Comparison of ENCODE assay signal across 29 cellular contexts in the genomic region with DNA sequence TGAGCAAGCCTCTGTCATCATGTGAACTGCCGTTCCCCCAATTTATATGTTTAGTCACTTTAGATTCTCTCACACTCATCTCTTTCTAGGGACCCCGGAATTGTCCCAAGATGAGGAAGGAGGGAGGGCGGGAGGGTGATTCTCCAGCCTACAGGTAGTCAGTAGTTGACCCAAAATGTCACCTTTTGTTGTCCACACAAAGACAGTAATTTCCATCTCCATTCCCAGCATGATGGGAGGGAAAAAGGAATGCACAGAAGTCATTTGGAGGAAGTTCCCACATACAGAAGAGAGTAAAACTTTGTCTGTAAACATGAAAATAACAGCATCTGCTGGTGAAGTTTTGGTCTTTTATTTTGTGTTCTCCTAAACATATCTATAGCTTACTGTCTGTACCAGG.
"Had no signal": no experiment of that assay in that cellular context is flagged by ENCODE, and none has a peak within 500 bp of the region (broad histone marks: within the 10 kb centered on the region; RNA-seq: fewer than 3 reads in every experiment).

No MANE protein-coding gene starts in this region.

- H2AFZ ChIP-seq: hepatocyte had no signal

- H3K4me3 Mint-ChIP-seq: immature natural killer cell; naive thymus-derived CD8-positive, alpha-beta T cell; nephron progenitor cell; stimulated activated memory B cell treated with anti-CD40 and anti-IgM and Interleukin-4, amounts not matched to agents 10 μg/mL and 1 μg/mL and 100 μg/mL, for 72 hours; stimulated activated naive CD8-positive, alpha-beta T cell treated with anti-CD3 and anti-CD28 coated beads, Interleukin-15, Interleukin-2, amounts not matched to agents 100 ng/mL and 50 ng/mL, for 24 hours had no signal

- H3K27ac ChIP-seq: colonic mucosa, esophagus muscularis mucosa, foreskin keratinocyte, gastroesophageal sphincter, heart left ventricle, hepatocyte, lower lobe of right lung, ovary, psoas muscle, sigmoid colon, thoracic aorta, tibial nerve, upper lobe of left lung, uterus had no signal

- H3K36me3 ChIP-seq: colonic mucosa, esophagus muscularis mucosa, gastroesophageal sphincter, heart left ventricle, lower lobe of right lung, ovary, sigmoid colon, thoracic aorta, upper lobe of left lung, uterus had no signal

- DNase-seq: colonic mucosa; dermis blood vessel endothelial cell; effector memory CD4-positive, alpha-beta T cell; foreskin keratinocyte; heart left ventricle; immature natural killer cell; islet precursor cell; kidney glomerular epithelial cell; left colon; left ventricle myocardium superior; nephron progenitor cell; occipital lobe; ovary; psoas muscle; right cardiac atrium; sigmoid colon; stimulated activated CD4-positive, alpha-beta T cell treated with anti-CD3 and anti-CD28 coated beads, Interleukin-2, amount 100 ng/mL, for 24 hours; stimulated activated CD4-positive, alpha-beta T cell treated with anti-CD3 and anti-CD28 coated beads, Interleukin-4, amount 100 ng/mL, for 4 hours; upper lobe of left lung; uterus had no signal

- ATAC-seq: foreskin keratinocyte; gastroesophageal sphincter; heart left ventricle; left colon; left ventricle myocardium superior; lower lobe of right lung; naive thymus-derived CD8-positive, alpha-beta T cell; psoas muscle; right cardiac atrium; stimulated activated memory B cell treated with anti-CD40 and anti-IgM and Interleukin-4, amounts not matched to agents 10 μg/mL and 1 μg/mL and 100 μg/mL, for 72 hours had no signal

- H3K4me2 ChIP-seq: hepatocyte had no signal

- H3K4me1 ChIP-seq: colonic mucosa, foreskin keratinocyte, heart left ventricle, lower lobe of right lung, upper lobe of left lung, uterus had no signal

- H3K27ac Mint-ChIP-seq: immature natural killer cell; naive thymus-derived CD8-positive, alpha-beta T cell; nephron progenitor cell; stimulated activated memory B cell treated with anti-CD40 and anti-IgM and Interleukin-4, amounts not matched to agents 10 μg/mL and 1 μg/mL and 100 μg/mL, for 72 hours; stimulated activated naive CD8-positive, alpha-beta T cell treated with anti-CD3 and anti-CD28 coated beads, Interleukin-15, Interleukin-2, amounts not matched to agents 100 ng/mL and 50 ng/mL, for 24 hours had no signal

- H3K9me3 ChIP-seq: colonic mucosa, ovary, sigmoid colon, uterus had no signal

- H3K4me1 Mint-ChIP-seq: immature natural killer cell; stimulated activated memory B cell treated with anti-CD40 and anti-IgM and Interleukin-4, amounts not matched to agents 10 μg/mL and 1 μg/mL and 100 μg/mL, for 72 hours had no signal

- H3K27me3 ChIP-seq: colonic mucosa, esophagus muscularis mucosa, foreskin keratinocyte, gastroesophageal sphincter, heart left ventricle, hepatocyte, ovary, sigmoid colon, tibial nerve, upper lobe of left lung, uterus had no signal

- H3K4me3 ChIP-seq: colonic mucosa, esophagus muscularis mucosa, gastroesophageal sphincter, heart left ventricle, hepatocyte, lower lobe of right lung, ovary, psoas muscle, sigmoid colon, thoracic aorta, tibial nerve, upper lobe of left lung, uterus had no signal

- H3K79me2 ChIP-seq: hepatocyte had no signal
